7 cellular contexts compared by ENCODE assay signal in genomic region chr6:45741437-45742166, GRCh38.
DNase-seq lines count a peak whose midpoint lies in the region; ATAC-seq and TF ChIP-seq lines count a peak whose summit lies in the region.

No MANE protein-coding gene starts in this region.

- H3K27me3 ChIP-seq in ascending aorta: no peaks in the 10 kb centered on the region

- no peak overlapping the region for H3K27ac ChIP-seq in ascending aorta

- peak; percentile 62 for ATAC-seq in GM19043 (IDR thresholded peaks at IDR 0.05; ENCODE audit: low read depth, unreplicated experiment)
- ATAC-seq in HG03066 (IDR thresholded peaks at IDR 0.05; ENCODE audit: low read depth, unreplicated experiment): peak; percentile 55

- no peaks in the 10 kb centered on the region for H3K4me1 ChIP-seq in ascending aorta

- intact Hi-C loops in ascending aorta (cut with DNase I): no loop called here

- H3K9me3 ChIP-seq in ascending aorta: no peaks in the 10 kb centered on the region

- H3K4me3 ChIP-seq in ascending aorta: no peak overlapping the region

- no peaks in the 10 kb centered on the region for H3K36me3 ChIP-seq in ascending aorta

- no peak for TF ChIP-seq CTCF in ascending aorta (IDR thresholded peaks at IDR 0.05)

- peak; percentile 32 to 51 for DNase-seq in activated CD4-positive, alpha-beta T cell treated with anti-CD3 and anti-CD28 coated beads, Interleukin-2, amount 50 U/mL, for 48 hours
- DNase-seq in midbrain (lab: John Stamatoyannopoulos, UW): peak; percentile 50
- no peak for DNase-seq in ascending aorta (ENCODE audit: low spot score in 2 of 2)
- no peak for DNase-seq in NCI-H146 (lab: John Stamatoyannopoulos, UW)
- DNase-seq in SHP77 treated with DMSO at 0.1 percent for 48 hours (lab: John Stamatoyannopoulos, UW): no peak

Comparison
In these comparisons a context has a peak if more than half of its experiments do, and no peak if none do; other contexts are left out.
1. DNase-seq: peak in activated CD4-positive, alpha-beta T cell treated with anti-CD3 and anti-CD28 coated beads, Interleukin-2, amount 50 U/mL, for 48 hours (2 of 2) and midbrain (single experiment); none in ascending aorta (0 of 2), NCI-H146 (single experiment) and SHP77 treated with DMSO at 0.1 percent for 48 hours (single experiment).